In genomic region chr11:45847908-45848316, GRCh38 we compare ENCODE assay signal across 8 cellular contexts. TPM values are rescaled to one million over a fixed set of nuclear protein-coding genes. Genes with fewer than 3 reads are reported as not detected.
DNase-seq lines count a peak whose midpoint lies in the region; ATAC-seq, FAIRE-seq and TF ChIP-seq lines count a peak whose summit lies in the region.

No MANE protein-coding gene starts in this region.

- WGBS in prostate gland: under 1% methylated on average over 16 of the region's 16 CpGs

- peak; percentile 44 for DNase-seq in A172 (ENCODE audit: low spot score)
- peak; percentile 46 for DNase-seq in GM10266 (ENCODE audit: extremely low spot score)
- DNase-seq in Peyer's patch: peak in 2 of 3 donors; percentile 39 to 70
- DNase-seq in adipocyte (ENCODE audit: low read depth): peak; percentile 80
- DNase-seq in left ventricle myocardium inferior: peak; percentile 29
- peak; percentile 46 for DNase-seq in prostate gland (ENCODE audit: low spot score)
- no peak for DNase-seq in frontal cortex (ENCODE audit: low spot score in 2 of 2)

- no peak for FAIRE-seq in frontal cortex (lab: Jason Lieb, UNC)

- H3K27ac ChIP-seq in Peyer's patch (peak overlapping the region; percentile 90 to 97 (median 94)), left ventricle myocardium inferior (replicated peaks) (peak overlapping the region; percentile 99), prostate gland (peak overlapping the region; percentile 88 to 95)

- ATAC-seq in HG03097 (IDR thresholded peaks at IDR 0.05; ENCODE audit: low FRiP score, unreplicated experiment): peak; percentile 6

- peak overlapping the region; percentile 66 to 98 (median 80) for H3K4me3 ChIP-seq in Peyer's patch
- H3K4me3 ChIP-seq in adipocyte (ENCODE audit: low read length): peak overlapping the region; percentile 91
- H3K4me3 ChIP-seq in left ventricle myocardium inferior: peak overlapping the region; percentile 91
- peak overlapping the region; percentile 78 to 92 for H3K4me3 ChIP-seq in prostate gland

- H3K4me1 ChIP-seq in Peyer's patch (peaks cover 0 to 36% (median 13%) of the 10 kb centered on the region in 4 donors), adipocyte (ENCODE audit: control insufficient read depth, insufficient read depth, low read length) (peaks cover 59% of the 10 kb centered on the region), left ventricle myocardium inferior (peaks cover 77% of the 10 kb centered on the region), prostate gland (replicated peaks) (peaks cover 11% of the 10 kb centered on the region)

- H3K9me3 ChIP-seq in Peyer's patch (no peaks in the 10 kb centered on the region), adipocyte (ENCODE audit: control insufficient read depth, low read length) (no peaks in the 10 kb centered on the region), left ventricle myocardium inferior (replicated peaks) (no peaks in the 10 kb centered on the region), prostate gland (no peaks in the 10 kb centered on the region)

- TF ChIP-seq POLR2A in Peyer's patch (IDR thresholded peaks at IDR 0.05) (no peak), prostate gland (IDR thresholded peaks at IDR 0.05) (peak; percentile 8)

- peak overlapping the region; percentile 97 for H3K9ac ChIP-seq in adipocyte (ENCODE audit: low read length)

- H3K36me3 ChIP-seq in Peyer's patch: no peaks in the 10 kb centered on the region
- no peaks in the 10 kb centered on the region for H3K36me3 ChIP-seq in adipocyte (ENCODE audit: control insufficient read depth, insufficient read depth, low read length, severe bottlenecking)
- no peaks in the 10 kb centered on the region for H3K36me3 ChIP-seq in left ventricle myocardium inferior
- no peaks in the 10 kb centered on the region for H3K36me3 ChIP-seq in prostate gland

- TF ChIP-seq CTCF in GM10266 (IDR thresholded peaks at IDR 0.05; ENCODE audit: control insufficient read depth, insufficient read depth, low read depth, missing control alignments) (peak; percentile 17), Peyer's patch (IDR thresholded peaks at IDR 0.05) (peak in 2 of 6 experiments; percentile 7 to 34), left ventricle myocardium inferior (IDR thresholded peaks at IDR 0.05; ENCODE audit: borderline replicate concordance) (peak; percentile 34), prostate gland (IDR thresholded peaks at IDR 0.05) (peak in 2 of 4 experiments; percentile 15 to 20)

- intact Hi-C loops in left ventricle myocardium inferior (cut with micrococcal nuclease): no loop called here
- intact Hi-C loops in prostate gland (cut with DNase I): loop anchor here (5.0 kb wide), 2 partner anchors 41 to 69 kb away; partner anchors contain the start of genes PEX16 and SLC35C1

- H3K27me3 ChIP-seq in Peyer's patch (no peaks in the 10 kb centered on the region), adipocyte (replicated peaks; ENCODE audit: control insufficient read depth, insufficient read depth, low read length) (no peaks in the 10 kb centered on the region), left ventricle myocardium inferior (ENCODE audit: low read depth) (no peaks in the 10 kb centered on the region), prostate gland (replicated peaks; ENCODE audit: insufficient read depth) (no peaks in the 10 kb centered on the region)

RNA-seq across cellular contexts. Expression of gene CRY2, which starts 0.6 kb away (rescaled TPM):
- total RNA-seq in A172 (2014; rRNA removed; shearing (Covaris generic)): 7.4 and 8.1 TPM in 2 replicates
- 10 to 100 TPM; 37.7 to 67.6 (median 66.0) TPM for total RNA-seq in Peyer's patch
- 62.2 TPM for total RNA-seq in left ventricle myocardium inferior
- 10 to 100 TPM; 45.4 to 70.8 TPM for total RNA-seq in prostate gland
- total RNA-seq in frontal cortex: 40.4 TPM

RNA-seq across cellular contexts. Expression of gene MAPK8IP1, which starts 37.5 kb away (rescaled TPM):
- total RNA-seq in A172 (2014; rRNA removed; shearing (Covaris generic)): 24.0 and 24.2 TPM in 2 replicates
- total RNA-seq in Peyer's patch (10 to 100 TPM in 1 of 4 donors, 1 to 10 TPM in 3; 1.1 to 17.3 (median 3.3) TPM), left ventricle myocardium inferior (4.6 TPM), prostate gland (10 to 100 TPM; 19.8 to 46.9 TPM), frontal cortex (88.9 TPM)

RNA-seq across cellular contexts. Expression of gene SLC35C1, which starts 43.0 kb away (rescaled TPM):
- total RNA-seq in A172 (2014; rRNA removed; shearing (Covaris generic)): 5.4 and 11.2 TPM in 2 replicates
- 10 to 100 TPM; 24.8 to 68.8 (median 62.0) TPM for total RNA-seq in Peyer's patch
- 5.7 TPM for total RNA-seq in left ventricle myocardium inferior
- 10 to 100 TPM; 14.1 to 20.6 TPM for total RNA-seq in prostate gland
- 3.7 TPM for total RNA-seq in frontal cortex

RNA-seq across cellular contexts. Expression of gene FREY1, which starts 59.2 kb away (rescaled TPM):
- total RNA-seq in A172 (2014; rRNA removed; shearing (Covaris generic)): 0.24 and 0.26 TPM in 2 replicates
- total RNA-seq in Peyer's patch (1 to 10 TPM in 1 of 4 donors, not detected in 3; 4.9 TPM), left ventricle myocardium inferior (not detected), prostate gland (1 to 10 TPM in 1 of 2 donors, under 1 TPM in 1; 0.59 to 2.8 TPM), frontal cortex (1.2 TPM)

Comparison
In these comparisons a context has a peak if more than half of its experiments do, and no peak if none do; other contexts are left out.
1. DNase-seq: peak in A172 (single experiment), GM10266 (single experiment), Peyer's patch (2 of 3), adipocyte (single experiment), left ventricle myocardium inferior (single experiment) and prostate gland (single experiment); none in frontal cortex (0 of 2).
2. Peak in every context shown above with its lines, with median percentiles within 50 percentile points of each other: H3K27ac ChIP-seq and H3K4me3 ChIP-seq.